In genomic region chr7:70420263-70420662, GRCh38 we compare ENCODE assay signal across 25 cellular contexts.
"Had no signal": no experiment of that assay in that cellular context is flagged by ENCODE, and none has a peak within 500 bp of the region (broad histone marks: within the 10 kb centered on the region; RNA-seq: fewer than 3 reads in every experiment).

No MANE protein-coding gene starts in this region.

- H3K27me3 ChIP-seq: adrenal gland, colonic mucosa, dorsolateral prefrontal cortex, gastroesophageal sphincter, heart left ventricle, testis, uterus had no signal

- DNase-seq: activated CD4-positive, alpha-beta T cell treated with anti-CD3 and anti-CD28 coated beads, Interleukin-2, amount 10 ng/mL, durations not matched to agents 7 days and 5 days; activated CD8-positive, alpha-beta memory T cell treated with anti-CD3 and anti-CD28 coated beads, Interleukin-2, amount 50 U/mL, for 4 hours; activated naive CD4-positive, alpha-beta T cell; activated T-cell treated with anti-CD3 and anti-CD28 coated beads, Interleukin-2, amount 50 U/mL, for 4 hours; adrenal gland; colonic mucosa; dorsolateral prefrontal cortex; heart left ventricle; kidney; lower lobe of right lung; naive B cell; stimulated activated CD4-positive, alpha-beta T cell treated with anti-CD3 and anti-CD28 coated beads, Interleukin-2, amount 100 ng/mL, for 48 hours; stimulated activated CD8-positive, alpha-beta memory T cell treated with anti-CD3 and anti-CD28 coated beads, Interleukin-4, amount 100 ng/mL, for 48 hours; stimulated activated naive CD4-positive, alpha-beta T cell; testis; trophoblast cell; uterus had no signal

- H3K9me3 Mint-ChIP-seq: activated CD4-positive, alpha-beta T cell treated with anti-CD3 and anti-CD28 coated beads, Interleukin-2, amount 10 ng/mL, durations not matched to agents 7 days and 5 days; activated T-cell treated with anti-CD3 and anti-CD28 coated beads, Interleukin-2, amount 50 U/mL, for 4 hours; activated T-helper 2 cell treated with anti-CD3 and anti-CD28 coated beads, Interferon-gamma antibody, Interleukin-2, Interleukin-4, amounts not matched to agents 10 μg/mL and 5 μg/mL and 100 μg/mL, durations not matched to agents 14 hours and 24 hours and 36 hours; naive B cell; T-helper 2 cell treated with Interferon-gamma antibody and Interleukin-4, amounts not matched to agents 5 μg/mL and 100 μg/mL, for 36 hours had no signal

- H3K9me3 ChIP-seq: adrenal gland, colonic mucosa, gastroesophageal sphincter, heart left ventricle, lower lobe of right lung, prostate gland, testis, uterus had no signal

- ATAC-seq: activated CD4-positive, CD25-positive, alpha-beta regulatory T cell treated with anti-CD3 and anti-CD28 coated beads, Interleukin-2, amount 50 U/mL, for 24 hours; activated T-cell treated with anti-CD3 and anti-CD28 coated beads, Interleukin-2, amount 50 U/mL, for 4 hours; gastroesophageal sphincter; heart left ventricle; left lobe of liver; lower lobe of right lung had no signal

- H3K27ac ChIP-seq: adrenal gland, colonic mucosa, dorsolateral prefrontal cortex, gastroesophageal sphincter, heart left ventricle, lower lobe of right lung, prostate gland, testis, uterus, VCaP had no signal

- H3K27ac Mint-ChIP-seq: activated CD4-positive, alpha-beta T cell treated with anti-CD3 and anti-CD28 coated beads, Interleukin-2, amount 10 ng/mL, durations not matched to agents 7 days and 5 days; activated naive CD8-positive, alpha-beta T cell; activated T-helper 2 cell treated with anti-CD3 and anti-CD28 coated beads, Interferon-gamma antibody, Interleukin-2, Interleukin-4, amounts not matched to agents 10 μg/mL and 5 μg/mL and 100 μg/mL, durations not matched to agents 14 hours and 24 hours and 36 hours; T-helper 2 cell treated with Interferon-gamma antibody and Interleukin-4, amounts not matched to agents 5 μg/mL and 100 μg/mL, for 36 hours had no signal

- H3K4me1 ChIP-seq: adrenal gland, colonic mucosa, gastroesophageal sphincter, heart left ventricle, lower lobe of right lung, prostate gland, testis, uterus had no signal

- H3K27me3 Mint-ChIP-seq: activated naive CD8-positive, alpha-beta T cell; naive B cell had no signal

- H3K4me1 Mint-ChIP-seq: activated CD4-positive, alpha-beta T cell treated with anti-CD3 and anti-CD28 coated beads, Interleukin-2, amount 10 ng/mL, durations not matched to agents 7 days and 5 days had no signal

- H3K36me3 Mint-ChIP-seq: activated naive CD8-positive, alpha-beta T cell; naive B cell had no signal

- H3K4me3 ChIP-seq: adrenal gland, colonic mucosa, dorsolateral prefrontal cortex, gastroesophageal sphincter, heart left ventricle, lower lobe of right lung, prostate gland, testis, uterus had no signal

- H3K4me3 Mint-ChIP-seq: activated CD4-positive, alpha-beta T cell treated with anti-CD3 and anti-CD28 coated beads, Interleukin-2, amount 10 ng/mL, durations not matched to agents 7 days and 5 days; activated naive CD8-positive, alpha-beta T cell; activated T-cell treated with anti-CD3 and anti-CD28 coated beads, Interleukin-2, amount 50 U/mL, for 4 hours; naive B cell; T-helper 2 cell treated with Interferon-gamma antibody and Interleukin-4, amounts not matched to agents 5 μg/mL and 100 μg/mL, for 36 hours had no signal

- H3K36me3 ChIP-seq: adrenal gland, colonic mucosa, gastroesophageal sphincter, heart left ventricle, lower lobe of right lung, prostate gland, uterus had no signal
